Comparison of ENCODE assay signal across 10 cellular contexts in genomic region chr2:173184031-173185004, GRCh38.
DNase-seq lines count a peak whose midpoint lies in the region; ATAC-seq, FAIRE-seq and TF ChIP-seq lines count a peak whose summit lies in the region.
"Had no signal": no experiment of that assay in that cellular context is flagged by ENCODE, and none has a peak within 500 bp of the region (broad histone marks: within the 10 kb centered on the region; RNA-seq: fewer than 3 reads in every experiment).

No MANE protein-coding gene starts in this region.

- DNase-seq in DMS 273 (lab: John Stamatoyannopoulos, UW; ENCODE audit: unreplicated experiment) (peak; percentile 5), DMS 273 treated with DMSO at 0.1 percent for 48 hours (lab: John Stamatoyannopoulos, UW) (no peak), choroid plexus epithelial cell (ENCODE audit: low read depth) (peak; percentile 98), kidney tubule cell (ENCODE audit: low spot score) (peak; percentile 94), urothelium cell line (ENCODE audit: low spot score) (peak; percentile 86), germinal center (ENCODE audit: low spot score) (no peak)
- no peak for DNase-seq in stimulated activated naive B cell treated with anti-CD40 and anti-IgM and Interleukin-4, amounts not matched to agents 10 μg/mL and 1 μg/mL and 100 μg/mL, for 72 hours
- no peak for DNase-seq in activated CD8-positive, alpha-beta memory T cell treated with anti-CD3 and anti-CD28 coated beads, Interleukin-2, amount 10 ng/mL, durations not matched to agents 7 days and 5 days
- DNase-seq: cortex of kidney; stimulated activated CD4-positive, alpha-beta T cell treated with anti-CD3 and anti-CD28 coated beads, Interleukin-12 subunit alpha, Interleukin-12 subunit beta, amount 100 ng/mL, for 4 hours had no signal

- no peak overlapping the region for H3K27ac Mint-ChIP-seq in stimulated activated naive B cell treated with anti-CD40 and anti-IgM and Interleukin-4, amounts not matched to agents 10 μg/mL and 1 μg/mL and 100 μg/mL, for 72 hours
- H3K27ac Mint-ChIP-seq in activated CD8-positive, alpha-beta memory T cell treated with anti-CD3 and anti-CD28 coated beads, Interleukin-2, amount 10 ng/mL, durations not matched to agents 7 days and 5 days, result no peak overlapping the region

- no peaks in the 10 kb centered on the region for H3K9me3 Mint-ChIP-seq in stimulated activated naive B cell treated with anti-CD40 and anti-IgM and Interleukin-4, amounts not matched to agents 10 μg/mL and 1 μg/mL and 100 μg/mL, for 72 hours
- no peaks in the 10 kb centered on the region for H3K9me3 Mint-ChIP-seq in activated CD8-positive, alpha-beta memory T cell treated with anti-CD3 and anti-CD28 coated beads, Interleukin-2, amount 10 ng/mL, durations not matched to agents 7 days and 5 days (ENCODE audit: low read depth)

- no peak overlapping the region for H3K4me3 Mint-ChIP-seq in stimulated activated naive B cell treated with anti-CD40 and anti-IgM and Interleukin-4, amounts not matched to agents 10 μg/mL and 1 μg/mL and 100 μg/mL, for 72 hours
- no peak overlapping the region for H3K4me3 Mint-ChIP-seq in activated CD8-positive, alpha-beta memory T cell treated with anti-CD3 and anti-CD28 coated beads, Interleukin-2, amount 10 ng/mL, durations not matched to agents 7 days and 5 days

- H3K27me3 Mint-ChIP-seq in stimulated activated naive B cell treated with anti-CD40 and anti-IgM and Interleukin-4, amounts not matched to agents 10 μg/mL and 1 μg/mL and 100 μg/mL, for 72 hours, result no peaks in the 10 kb centered on the region
- peaks cover 16% of the 10 kb centered on the region for H3K27me3 Mint-ChIP-seq in activated CD8-positive, alpha-beta memory T cell treated with anti-CD3 and anti-CD28 coated beads, Interleukin-2, amount 10 ng/mL, durations not matched to agents 7 days and 5 days

- H3K4me1 Mint-ChIP-seq in stimulated activated naive B cell treated with anti-CD40 and anti-IgM and Interleukin-4, amounts not matched to agents 10 μg/mL and 1 μg/mL and 100 μg/mL, for 72 hours, result no peaks in the 10 kb centered on the region
- H3K4me1 Mint-ChIP-seq in activated CD8-positive, alpha-beta memory T cell treated with anti-CD3 and anti-CD28 coated beads, Interleukin-2, amount 10 ng/mL, durations not matched to agents 7 days and 5 days, result peaks cover 2% of the 10 kb centered on the region

- no peak for ATAC-seq in stimulated activated naive B cell treated with anti-CD40 and anti-IgM and Interleukin-4, amounts not matched to agents 10 μg/mL and 1 μg/mL and 100 μg/mL, for 72 hours (replicated peaks)
- no peak for ATAC-seq in activated CD8-positive, alpha-beta memory T cell treated with anti-CD3 and anti-CD28 coated beads, Interleukin-2, amount 10 ng/mL, durations not matched to agents 7 days and 5 days

- H3K36me3 Mint-ChIP-seq in stimulated activated naive B cell treated with anti-CD40 and anti-IgM and Interleukin-4, amounts not matched to agents 10 μg/mL and 1 μg/mL and 100 μg/mL, for 72 hours, result peaks cover 7 to 11% of the 10 kb centered on the region in 2 donors
- H3K36me3 Mint-ChIP-seq in activated CD8-positive, alpha-beta memory T cell treated with anti-CD3 and anti-CD28 coated beads, Interleukin-2, amount 10 ng/mL, durations not matched to agents 7 days and 5 days, result no peaks in the 10 kb centered on the region

- no peak overlapping the region for H3K4me3 ChIP-seq in choroid plexus epithelial cell (ENCODE audit: low read depth, low read length)

- no peak for TF ChIP-seq CTCF in choroid plexus epithelial cell (conservative IDR thresholded peaks at IDR 0.05; ENCODE audit: low read depth, low read length)

- CTCF ChIA-PET in activated CD8-positive, alpha-beta memory T cell treated with anti-CD3 and anti-CD28 coated beads, Interleukin-2, amount 10 ng/mL, durations not matched to agents 7 days and 5 days (lab: Charles Lee), result no interaction called here

- FAIRE-seq in urothelium cell line (lab: Jason Lieb, UNC), result peak; percentile 44

Comparison
In these comparisons a context has a peak if more than half of its experiments do, and no peak if none do; other contexts are left out.
1. DNase-seq: peak in DMS 273 (single experiment), choroid plexus epithelial cell (single experiment), kidney tubule cell (single experiment) and urothelium cell line (single experiment); none in DMS 273 treated with DMSO at 0.1 percent for 48 hours (single experiment), germinal center (single experiment), stimulated activated naive B cell treated with anti-CD40 and anti-IgM and Interleukin-4, amounts not matched to agents 10 μg/mL and 1 μg/mL and 100 μg/mL, for 72 hours (single experiment) and activated CD8-positive, alpha-beta memory T cell treated with anti-CD3 and anti-CD28 coated beads, Interleukin-2, amount 10 ng/mL, durations not matched to agents 7 days and 5 days (single experiment).